Comparison of ENCODE assay signal across 29 cellular contexts in the genomic region with DNA sequence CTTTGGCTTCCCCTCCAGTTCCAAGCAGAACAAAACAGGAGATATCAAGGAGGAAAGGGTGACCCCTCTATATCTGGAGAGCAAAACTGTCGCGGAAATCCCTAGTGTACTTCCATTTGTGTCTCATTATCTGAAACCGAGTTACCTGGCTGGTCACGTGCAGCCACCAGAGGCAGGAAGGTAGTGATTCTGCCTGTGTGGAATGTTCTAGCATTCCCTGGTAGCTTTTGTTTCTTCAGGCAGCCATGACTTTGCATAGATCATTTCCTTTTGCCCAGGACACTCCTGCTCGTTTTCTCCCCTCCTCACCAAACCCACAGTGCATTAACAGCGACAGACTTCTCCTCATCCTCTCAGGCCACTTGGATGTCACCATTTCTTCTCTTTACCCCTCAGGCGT.
A peak's percentile ranks its signal among the peaks of the same experiment; 100 is the strongest.
DNase-seq lines count a peak whose midpoint lies in the region; ATAC-seq and TF ChIP-seq lines count a peak whose summit lies in the region.
"Had no signal": no experiment of that assay in that cellular context is flagged by ENCODE, and none has a peak within 500 bp of the region (broad histone marks: within the 10 kb centered on the region; RNA-seq: fewer than 3 reads in every experiment).

No MANE protein-coding gene starts in this region.

- TF ChIP-seq CTCF in HFFc6 (IDR thresholded peaks at IDR 0.05) (no peak), epithelial cell of esophagus (IDR thresholded peaks at IDR 0.05; ENCODE audit: insufficient read depth, low read depth, low read length, missing control alignments) (no peak), neural progenitor cell (IDR thresholded peaks at IDR 0.05) (no peak)

- no peaks in the 10 kb centered on the region for H4K20me1 ChIP-seq in neural progenitor cell (ENCODE audit: low read depth)

- no peak for DNase-seq in activated naive CD8-positive, alpha-beta T cell treated with anti-CD3 and anti-CD28 coated beads, Interleukin-2, amount 50 U/mL, for 24 hours
- DNase-seq in HFFc6 (no peak), epithelial cell of esophagus (ENCODE audit: low read depth) (peak; percentile 44), neural progenitor cell (ENCODE audit: low spot score) (no peak), HuH-7 (ENCODE audit: low spot score) (no peak)
- DNase-seq: activated CD8-positive, alpha-beta T cell treated with anti-CD3 and anti-CD28 coated beads for 36 hours; activated naive CD4-positive, alpha-beta T cell treated with anti-CD3 and anti-CD28 coated beads, Interleukin-2, amount 10 ng/mL, durations not matched to agents 7 days and 5 days; amniotic stem cell; effector CD4-positive, alpha-beta T cell; foreskin fibroblast; head of caudate nucleus; Kasumi-1; kidney; lower lobe of right lung; mucosa of descending colon; natural killer cell; NCI-H1436 treated with DMSO at 0.1 percent for 48 hours; NCI-H446; NCI-H774; SJCRH30; stimulated activated naive CD4-positive, alpha-beta T cell treated with Interleukin-2 at 50 U/mL for 16 hours; SW 1271 had no signal

- no peak for ATAC-seq in activated naive CD8-positive, alpha-beta T cell treated with anti-CD3 and anti-CD28 coated beads, Interleukin-2, amount 50 U/mL, for 24 hours
- ATAC-seq in GM21825 (IDR thresholded peaks at IDR 0.05; ENCODE audit: unreplicated experiment): no peak
- ATAC-seq in HG02798 (IDR thresholded peaks at IDR 0.05; ENCODE audit: poor library complexity, unreplicated experiment): no peak
- ATAC-seq: activated CD8-positive, alpha-beta T cell treated with anti-CD3 and anti-CD28 coated beads for 36 hours; lower lobe of right lung; natural killer cell had no signal

- H3K36me3 Mint-ChIP-seq in activated naive CD8-positive, alpha-beta T cell: peaks cover 11% of the 10 kb centered on the region
- peaks cover 14% of the 10 kb centered on the region for H3K36me3 Mint-ChIP-seq in activated naive CD8-positive, alpha-beta T cell treated with anti-CD3 and anti-CD28 coated beads, Interleukin-2, amount 50 U/mL, for 24 hours (ENCODE audit: low read depth)
- H3K36me3 Mint-ChIP-seq in HFFc6 (ENCODE audit: low read depth) (peaks cover 25% of the 10 kb centered on the region; the same call in 1 of the 2 replicates), neural progenitor cell (peaks cover 6% of the 10 kb centered on the region)

- H3K9me3 Mint-ChIP-seq in activated naive CD8-positive, alpha-beta T cell (ENCODE audit: low read depth): no peaks in the 10 kb centered on the region
- no peaks in the 10 kb centered on the region for H3K9me3 Mint-ChIP-seq in activated naive CD8-positive, alpha-beta T cell treated with anti-CD3 and anti-CD28 coated beads, Interleukin-2, amount 50 U/mL, for 24 hours
- H3K9me3 Mint-ChIP-seq in HFFc6: no peaks in the 10 kb centered on the region
- no peaks in the 10 kb centered on the region for H3K9me3 Mint-ChIP-seq in neural progenitor cell
- H3K9me3 Mint-ChIP-seq: activated CD8-positive, alpha-beta T cell treated with anti-CD3 and anti-CD28 coated beads for 36 hours; activated naive CD4-positive, alpha-beta T cell treated with anti-CD3 and anti-CD28 coated beads, Interleukin-2, amount 10 ng/mL, durations not matched to agents 7 days and 5 days; natural killer cell had no signal

- peaks cover 11% of the 10 kb centered on the region for H3K4me1 Mint-ChIP-seq in activated naive CD8-positive, alpha-beta T cell (ENCODE audit: low read depth)
- peaks cover 11% of the 10 kb centered on the region for H3K4me1 Mint-ChIP-seq in activated naive CD8-positive, alpha-beta T cell treated with anti-CD3 and anti-CD28 coated beads, Interleukin-2, amount 50 U/mL, for 24 hours
- peaks cover 42% of the 10 kb centered on the region for H3K4me1 Mint-ChIP-seq in HFFc6 (ENCODE audit: low read depth)
- H3K4me1 Mint-ChIP-seq in neural progenitor cell: peaks cover 14% of the 10 kb centered on the region

- no peaks in the 10 kb centered on the region for H3K79me2 ChIP-seq in neural progenitor cell (ENCODE audit: low read depth)

- H3K4me3 ChIP-seq in epithelial cell of esophagus (ENCODE audit: low read length) (no peak overlapping the region), neural progenitor cell (no peak overlapping the region)
- H3K4me3 ChIP-seq: lower lobe of right lung, mucosa of descending colon, SJCRH30, skin epidermis, thoracic aorta had no signal

- H3K36me3 ChIP-seq in neural progenitor cell: no peaks in the 10 kb centered on the region
- H3K36me3 ChIP-seq: lower lobe of right lung had no signal

- H3K4me3 Mint-ChIP-seq in activated naive CD8-positive, alpha-beta T cell: no peak overlapping the region
- no peak overlapping the region for H3K4me3 Mint-ChIP-seq in activated naive CD8-positive, alpha-beta T cell treated with anti-CD3 and anti-CD28 coated beads, Interleukin-2, amount 50 U/mL, for 24 hours
- H3K4me3 Mint-ChIP-seq in HFFc6 (no peak overlapping the region), neural progenitor cell (no peak overlapping the region)
- H3K4me3 Mint-ChIP-seq: activated CD8-positive, alpha-beta T cell treated with anti-CD3 and anti-CD28 coated beads for 36 hours; activated naive CD4-positive, alpha-beta T cell treated with anti-CD3 and anti-CD28 coated beads, Interleukin-2, amount 10 ng/mL, durations not matched to agents 7 days and 5 days; brain; natural killer cell had no signal

- H3K27ac Mint-ChIP-seq in activated naive CD8-positive, alpha-beta T cell: peak overlapping the region; percentile 2
- no peak overlapping the region for H3K27ac Mint-ChIP-seq in activated naive CD8-positive, alpha-beta T cell treated with anti-CD3 and anti-CD28 coated beads, Interleukin-2, amount 50 U/mL, for 24 hours
- peak overlapping the region; percentile 17; the same call in 1 of the 2 replicates for H3K27ac Mint-ChIP-seq in HFFc6
- peak overlapping the region; percentile 21 for H3K27ac Mint-ChIP-seq in neural progenitor cell
- H3K27ac Mint-ChIP-seq: activated CD8-positive, alpha-beta T cell treated with anti-CD3 and anti-CD28 coated beads for 36 hours; activated naive CD4-positive, alpha-beta T cell treated with anti-CD3 and anti-CD28 coated beads, Interleukin-2, amount 10 ng/mL, durations not matched to agents 7 days and 5 days; natural killer cell had no signal

- H3F3A ChIP-seq in neural progenitor cell (ENCODE audit: low read depth): no peaks in the 10 kb centered on the region

- H3K27me3 ChIP-seq in neural progenitor cell: no peaks in the 10 kb centered on the region
- H3K27me3 ChIP-seq: SJCRH30 had no signal

- H3K27me3 Mint-ChIP-seq in activated naive CD8-positive, alpha-beta T cell: no peaks in the 10 kb centered on the region
- H3K27me3 Mint-ChIP-seq in activated naive CD8-positive, alpha-beta T cell treated with anti-CD3 and anti-CD28 coated beads, Interleukin-2, amount 50 U/mL, for 24 hours: no peaks in the 10 kb centered on the region
- no peaks in the 10 kb centered on the region; the same call in 1 of the 2 replicates for H3K27me3 Mint-ChIP-seq in HFFc6 (ENCODE audit: insufficient read depth)
- H3K27me3 Mint-ChIP-seq in neural progenitor cell (ENCODE audit: insufficient read depth, low read depth): peaks cover 2% of the 10 kb centered on the region
- H3K27me3 Mint-ChIP-seq: activated CD8-positive, alpha-beta T cell treated with anti-CD3 and anti-CD28 coated beads for 36 hours; activated naive CD4-positive, alpha-beta T cell treated with anti-CD3 and anti-CD28 coated beads, Interleukin-2, amount 10 ng/mL, durations not matched to agents 7 days and 5 days; brain had no signal

- no peak overlapping the region for H3K9ac ChIP-seq in neural progenitor cell

- H3K4me1 ChIP-seq in neural progenitor cell: peaks cover 6% of the 10 kb centered on the region
- H3K4me1 ChIP-seq: SJCRH30 had no signal

- H3K27ac ChIP-seq in neural progenitor cell: no peak overlapping the region
- H3K27ac ChIP-seq: 22Rv1, lower lobe of right lung, SJCRH30, thoracic aorta had no signal

- no peaks in the 10 kb centered on the region for H3K9me3 ChIP-seq in neural progenitor cell (ENCODE audit: low read depth)
- H3K9me3 ChIP-seq: lower lobe of right lung, mucosa of descending colon, SJCRH30, thoracic aorta had no signal

- no peak overlapping the region for H3K4me2 ChIP-seq in neural progenitor cell

- no peak overlapping the region for H2AFZ ChIP-seq in neural progenitor cell (replicated peaks)
